30 cellular contexts compared by ENCODE assay signal in the genomic region with DNA sequence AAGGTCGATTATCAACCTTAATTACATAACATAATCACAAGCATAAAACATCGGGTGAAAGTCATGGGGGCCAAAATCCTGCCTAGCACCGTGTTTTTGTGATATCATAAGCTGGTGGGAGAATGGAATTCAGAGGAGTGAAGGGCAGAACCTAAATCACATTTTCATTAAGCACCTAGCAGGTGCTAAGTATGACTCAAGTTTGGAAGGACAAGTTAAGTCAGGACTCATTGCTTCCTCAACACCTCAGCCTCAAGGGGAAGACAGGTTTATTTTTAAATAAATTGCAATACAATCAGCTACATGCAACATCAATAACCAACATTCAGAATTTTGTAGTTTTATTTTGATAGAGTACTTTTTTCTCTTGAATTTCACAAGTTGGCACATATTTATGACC.
"Had no signal": no experiment of that assay in that cellular context is flagged by ENCODE, and none has a peak within 500 bp of the region (broad histone marks: within the 10 kb centered on the region; RNA-seq: fewer than 3 reads in every experiment).

No MANE protein-coding gene starts in this region.

- H3K27me3 ChIP-seq: adrenal gland, body of pancreas, dorsolateral prefrontal cortex, gastrocnemius medialis, heart left ventricle had no signal

- H3K36me3 ChIP-seq: adrenal gland, esophagus squamous epithelium, gastrocnemius medialis, heart left ventricle had no signal

- H3K4me3 ChIP-seq: adrenal gland, body of pancreas, coronary artery, dorsolateral prefrontal cortex, esophagus squamous epithelium, gastrocnemius medialis, heart left ventricle had no signal

- H3K27ac ChIP-seq: adrenal gland, body of pancreas, coronary artery, dorsolateral prefrontal cortex, esophagus squamous epithelium, gastrocnemius medialis, heart left ventricle had no signal

- ATAC-seq: activated CD4-positive, alpha-beta T cell treated with anti-CD3 and anti-CD28 coated beads for 36 hours; activated CD8-positive, alpha-beta memory T cell treated with anti-CD3 and anti-CD28 coated beads, Interleukin-2, amount 10 ng/mL, durations not matched to agents 7 days and 5 days; activated CD8-positive, alpha-beta T cell treated with anti-CD3 and anti-CD28 coated beads, Interleukin-2, amount 10 ng/mL, durations not matched to agents 7 days and 5 days; activated naive CD8-positive, alpha-beta T cell treated with anti-CD3 and anti-CD28 coated beads, Interleukin-2, amount 50 U/mL, for 24 hours; body of pancreas; gastrocnemius medialis; heart left ventricle; T-helper 17 cell had no signal

- H3K4me1 ChIP-seq: adrenal gland had no signal

- DNase-seq: activated CD4-positive, alpha-beta memory T cell treated with anti-CD3 and anti-CD28 coated beads for 36 hours; activated CD4-positive, alpha-beta T cell treated with anti-CD3 and anti-CD28 coated beads for 36 hours; activated CD4-positive, alpha-beta T cell treated with anti-CD3 and anti-CD28 coated beads, Interleukin-2, amount 10 ng/mL, durations not matched to agents 24 days and 14 days; activated CD4-positive, CD25-positive, alpha-beta regulatory T cell; activated CD4-positive, CD25-positive, alpha-beta regulatory T cell treated with anti-CD3 and anti-CD28 coated beads, Interleukin-2, amount 50 U/mL, for 72 hours; activated CD8-positive, alpha-beta memory T cell treated with anti-CD3 and anti-CD28 coated beads, Interleukin-2, amount 10 ng/mL, durations not matched to agents 7 days and 5 days; activated CD8-positive, alpha-beta memory T cell treated with anti-CD3 and anti-CD28 coated beads, Interleukin-2, amount 50 U/mL, for 4 hours; activated CD8-positive, alpha-beta T cell treated with anti-CD3 and anti-CD28 coated beads, Interleukin-2, amount 10 ng/mL, durations not matched to agents 7 days and 5 days; activated effector memory CD4-positive, alpha-beta T cell treated with anti-CD3 and anti-CD28 coated beads, Interleukin-2, amount 50 U/mL, for 16 hours; activated naive CD4-positive, alpha-beta T cell treated with anti-CD3 and anti-CD28 coated beads for 36 hours; activated naive CD8-positive, alpha-beta T cell treated with anti-CD3 and anti-CD28 coated beads for 36 hours; activated naive CD8-positive, alpha-beta T cell treated with anti-CD3 and anti-CD28 coated beads, Interleukin-2, amount 50 U/mL, for 24 hours; activated T-cell treated with anti-CD3 and anti-CD28 coated beads, Interleukin-2, amount 50 U/mL, for 1 hour; activated T-cell treated with anti-CD3 and anti-CD28 coated beads, Interleukin-2, amount 50 U/mL, for 48 hours; adrenal gland; amygdala; aorta; body of pancreas; dorsolateral prefrontal cortex; effector memory CD4-positive, alpha-beta T cell; endodermal cell; erythroblast; esophagus squamous epithelium; gastrocnemius medialis; glutamatergic neuron; heart left ventricle; T-helper 1 cell; T-helper 17 cell; T1000 had no signal
